In genomic region chr7:140455743-140456142, GRCh38 we compare ENCODE assay signal across 20 cellular contexts. TPM values are rescaled to one million over a fixed set of nuclear protein-coding genes. Genes with fewer than 3 reads are reported as not detected.
"Had no signal": no experiment of that assay in that cellular context is flagged by ENCODE, and none has a peak within 500 bp of the region (broad histone marks: within the 10 kb centered on the region; RNA-seq: fewer than 3 reads in every experiment).

No MANE protein-coding gene starts in this region.

- H3K27me3 Mint-ChIP-seq: activated naive CD4-positive, alpha-beta T cell treated with anti-CD3 and anti-CD28 coated beads, Interleukin-2, amount 50 U/mL, for 24 hours had no signal

- FAIRE-seq: endometrium, keratinocyte, TTC549, urothelium cell line had no signal

- H3K9me3 ChIP-seq: left ventricle myocardium inferior, ovary, stomach, thoracic aorta had no signal

- H3K27ac ChIP-seq: dorsolateral prefrontal cortex, left ventricle myocardium inferior, ovary, stomach, thoracic aorta had no signal

- ATAC-seq: esophagus mucosa had no signal

- H3K4me3 Mint-ChIP-seq: activated naive CD4-positive, alpha-beta T cell treated with anti-CD3 and anti-CD28 coated beads, Interleukin-2, amount 50 U/mL, for 24 hours; neural crest cell had no signal

- DNase-seq: cerebellar nuclear complex; dorsolateral prefrontal cortex; hippocampal formation; left ventricle myocardium inferior; mesendoderm; ovary; stimulated activated CD4-positive, alpha-beta T cell treated with anti-CD3 and anti-CD28 coated beads, Interleukin-4, amount 100 ng/mL, for 1 hour; stimulated activated CD8-positive, alpha-beta memory T cell treated with anti-CD3 and anti-CD28 coated beads, Interleukin-4, amount 100 ng/mL, for 48 hours; stomach; T-helper 2 cell had no signal

- H3K27me3 ChIP-seq: dorsolateral prefrontal cortex, ovary, stomach had no signal

- H3K9me3 Mint-ChIP-seq: activated naive CD4-positive, alpha-beta T cell treated with anti-CD3 and anti-CD28 coated beads, Interleukin-2, amount 50 U/mL, for 24 hours; neural crest cell had no signal

- H3K36me3 ChIP-seq: ovary had no signal

- H3K4me3 ChIP-seq: dorsolateral prefrontal cortex, left ventricle myocardium inferior, ovary, stomach, thoracic aorta had no signal

- H3K4me1 ChIP-seq: left ventricle myocardium inferior, stomach had no signal

RNA-seq across cellular contexts. Expression of gene RAB19, which starts 51.9 kb away (rescaled TPM):
- total RNA-seq: glomerular endothelial cell, left ventricle myocardium inferior, myocyte, neural crest cell, thoracic aorta had no signal
- polyA plus RNA-seq: keratinocyte, ovary had no signal
